ENCODE assay signal across 8 cellular contexts in the genomic region with DNA sequence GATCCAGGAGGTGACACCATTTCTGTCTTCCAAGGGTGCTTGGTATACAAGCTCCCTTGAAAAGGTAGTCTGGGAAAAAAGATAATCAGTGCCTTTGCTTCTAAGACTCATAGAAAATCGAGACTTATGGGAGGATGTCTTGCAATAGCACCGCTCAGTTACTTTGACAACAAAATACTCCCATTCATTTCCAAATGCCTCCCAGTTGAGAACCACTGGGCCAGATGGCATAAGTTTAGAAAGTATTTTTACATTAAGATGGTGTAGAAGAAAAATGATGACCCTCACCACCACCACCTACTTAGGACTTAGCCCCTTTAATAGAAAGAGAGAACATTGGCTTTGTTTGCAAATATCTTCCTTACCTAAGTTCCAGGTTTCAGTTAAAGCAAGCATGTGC. TPM values are rescaled to one million over a fixed set of nuclear protein-coding genes. Genes with fewer than 3 reads are reported as not detected.
"Had no signal": no experiment of that assay in that cellular context is flagged by ENCODE, and none has a peak within 500 bp of the region (broad histone marks: within the 10 kb centered on the region; RNA-seq: fewer than 3 reads in every experiment).

No MANE protein-coding gene starts in this region.

- H3K27ac Mint-ChIP-seq: IgD-negative memory B cell had no signal

- H3K27me3 Mint-ChIP-seq: IgD-negative memory B cell had no signal

- H3K27ac ChIP-seq: HL-60, KMS-11 had no signal

- H3K9ac ChIP-seq: KMS-11 had no signal

- DNase-seq: IMR-90, KBM-7, KG1 had no signal

- H3K4me3 ChIP-seq: K562 had no signal

- H3K4me2 ChIP-seq: KMS-11 had no signal

- H3K9me3 Mint-ChIP-seq: IgD-negative memory B cell had no signal

RNA-seq across cellular contexts. Expression of a gene that starts 40.5 kb away (rescaled TPM):
- total RNA-seq: HT1080 had no signal
